Comparison of ENCODE assay signal across 8 cellular contexts in genomic region chr13:49652691-49653305, GRCh38. TPM values are rescaled to one million over a fixed set of nuclear protein-coding genes. Genes with fewer than 3 reads are reported as not detected.
DNase-seq lines count a peak whose midpoint lies in the region; ATAC-seq, FAIRE-seq and TF ChIP-seq lines count a peak whose summit lies in the region.

No MANE protein-coding gene starts in this region.

- no peak for ATAC-seq in HG02884 (IDR thresholded peaks at IDR 0.05; ENCODE audit: unreplicated experiment)
- no peak for ATAC-seq in GM21528 (IDR thresholded peaks at IDR 0.05; ENCODE audit: low FRiP score, unreplicated experiment)

- H3K27me3 Mint-ChIP-seq in mesothelial cell of epicardium (ENCODE audit: low read depth): no peaks in the 10 kb centered on the region

- no peaks in the 10 kb centered on the region for H3K4me1 Mint-ChIP-seq in mesothelial cell of epicardium

- DNase-seq in DMS 273 treated with DMSO at 0.1 percent for 48 hours (lab: John Stamatoyannopoulos, UW): peak; percentile 37
- DNase-seq in HEK293T (ENCODE audit: extremely low spot score): peak; percentile 74
- DNase-seq in NOMO-1 treated with dmso at 0.1 percent for 144 hours (lab: John Stamatoyannopoulos, UW; ENCODE audit: unreplicated experiment): peak; percentile 35
- peak; percentile 42 for DNase-seq in cerebellar cortex (ENCODE audit: low spot score)
- DNase-seq in mesothelial cell of epicardium (ENCODE audit: low spot score in 2 of 2, unreplicated experiment in 2 of 2): no peak
- no peak for DNase-seq in GM12892 (ENCODE audit: insufficient read length)

- POLR2A ChIA-PET in HEK293T (lab: Yijun Ruan, JAX): no interaction called here

- no peak for FAIRE-seq in GM12892 (lab: Jason Lieb, UNC)

- CTCF ChIA-PET in HEK293T (lab: Yijun Ruan, JAX): no interaction called here

- peaks cover 9% of the 10 kb centered on the region for H3K36me3 Mint-ChIP-seq in mesothelial cell of epicardium

- H3K4me3 Mint-ChIP-seq in mesothelial cell of epicardium: no peak overlapping the region

- TF ChIP-seq POLR2A in GM12892 (IDR thresholded peaks at IDR 0.05; ENCODE audit: low read depth, low read length): no peak

- TF ChIP-seq CTCF in mesothelial cell of epicardium (IDR thresholded peaks at IDR 0.05; ENCODE audit: unreplicated experiment): peak; percentile 26

- H3K9me3 Mint-ChIP-seq in mesothelial cell of epicardium: no peaks in the 10 kb centered on the region

- H3K27ac Mint-ChIP-seq in mesothelial cell of epicardium: no peak overlapping the region

TF ChIP-seq in HEK293T, 16 proteins besides CTCF, POLR2A, EP300 and RAD21:
- TF ChIP-seq L3MBTL2 (conservative IDR thresholded peaks at IDR 0.05): no peak
- TF ChIP-seq TARDBP (IDR thresholded peaks at IDR 0.05): no peak
- no peak for TF ChIP-seq BHLHE40 (IDR thresholded peaks at IDR 0.05; ENCODE audit: borderline replicate concordance)
- TF ChIP-seq ZNF384 (IDR thresholded peaks at IDR 0.05): no peak
- no peak for TF ChIP-seq FOXM1 (IDR thresholded peaks at IDR 0.05; ENCODE audit: borderline replicate concordance)
- TF ChIP-seq FOXA1 (IDR thresholded peaks at IDR 0.05): no peak
- TF ChIP-seq FOXK2 (IDR thresholded peaks at IDR 0.05): no peak
- TF ChIP-seq CTBP1 (IDR thresholded peaks at IDR 0.05; ENCODE audit: borderline replicate concordance): no peak
- TF ChIP-seq HDGF (IDR thresholded peaks at IDR 0.05; ENCODE audit: borderline replicate concordance): no peak
- TF ChIP-seq ARNT (IDR thresholded peaks at IDR 0.05): no peak
- TF ChIP-seq, protein P1, sequence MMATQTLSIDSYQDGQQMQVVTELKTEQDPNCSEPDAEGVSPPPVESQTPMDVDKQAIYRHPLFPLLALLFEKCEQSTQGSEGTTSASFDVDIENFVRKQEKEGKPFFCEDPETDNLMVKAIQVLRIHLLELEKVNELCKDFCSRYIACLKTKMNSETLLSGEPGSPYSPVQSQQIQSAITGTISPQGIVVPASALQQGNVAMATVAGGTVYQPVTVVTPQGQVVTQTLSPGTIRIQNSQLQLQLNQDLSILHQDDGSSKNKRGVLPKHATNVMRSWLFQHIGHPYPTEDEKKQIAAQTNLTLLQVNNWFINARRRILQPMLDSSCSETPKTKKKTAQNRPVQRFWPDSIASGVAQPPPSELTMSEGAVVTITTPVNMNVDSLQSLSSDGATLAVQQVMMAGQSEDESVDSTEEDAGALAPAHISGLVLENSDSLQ (IDR thresholded peaks at IDR 0.05): no peak

RNA-seq across cellular contexts. Expression of gene ARL11, which starts 24.5 kb away (rescaled TPM):
- 0.11 to 0.20 TPM (median 0.16 TPM) in 3 replicates for total RNA-seq in mesothelial cell of epicardium
- polyA plus RNA-seq in GM12892 (2012; ENCODE audit: missing spikeins): 4.7 TPM

RNA-seq across cellular contexts. Expression of gene EBPL, which starts 38.5 kb away (rescaled TPM):
- total RNA-seq in mesothelial cell of epicardium: 52.7 to 58.0 TPM (median 57.7 TPM) in 3 replicates
- 47.1 TPM for polyA plus RNA-seq in GM12892 (2012; ENCODE audit: missing spikeins)

Comparison
In these comparisons a context has a peak if more than half of its experiments do, and no peak if none do; other contexts are left out.
1. DNase-seq: peak in DMS 273 treated with DMSO at 0.1 percent for 48 hours (single experiment), HEK293T (single experiment), NOMO-1 treated with dmso at 0.1 percent for 144 hours (single experiment) and cerebellar cortex (single experiment); none in mesothelial cell of epicardium (0 of 2) and GM12892 (single experiment).